ENCODE assay signal across 11 cellular contexts in genomic region chr3:65412591-65412990, GRCh38.
DNase-seq lines count a peak whose midpoint lies in the region; ATAC-seq and TF ChIP-seq lines count a peak whose summit lies in the region.
"Had no signal": no experiment of that assay in that cellular context is flagged by ENCODE, and none has a peak within 500 bp of the region (broad histone marks: within the 10 kb centered on the region; RNA-seq: fewer than 3 reads in every experiment).

No MANE protein-coding gene starts in this region.

- H3K79me2 ChIP-seq in Loucy (ENCODE audit: insufficient read depth, low read length) (no peaks in the 10 kb centered on the region), OCI-LY7 (ENCODE audit: insufficient read depth, low read depth, low read length) (no peaks in the 10 kb centered on the region)

- H2AFZ ChIP-seq in Loucy (ENCODE audit: low read length) = no peak overlapping the region
- H2AFZ ChIP-seq in OCI-LY7 (ENCODE audit: low read length) = no peak overlapping the region

- no peak for TF ChIP-seq POLR2A in adrenal gland (IDR thresholded peaks at IDR 0.05)

- CTCF ChIA-PET in OCI-LY7 (lab: Charles Lee; ENCODE audit: unreplicated experiment) = no interaction called here

- H3K4me3 ChIP-seq in Loucy (ENCODE audit: low read length, poor library complexity, severe bottlenecking) (no peak overlapping the region), adrenal gland (no peak overlapping the region), OCI-LY7 (ENCODE audit: low read depth, low read length, poor library complexity, severe bottlenecking) (no peak overlapping the region)
- H3K4me3 ChIP-seq: BLaER1 treated with 17β-estradiol and CSF1 and Interleukin-3, amounts not matched to agents 10 nM and 100 nM had no signal

- ATAC-seq in left lobe of liver = peak; percentile 96
- ATAC-seq in GM21526 (IDR thresholded peaks at IDR 0.05; ENCODE audit: low FRiP score, unreplicated experiment) = no peak
- ATAC-seq: naive thymus-derived CD4-positive, alpha-beta T cell; Panc1 had no signal

- H3K9me3 ChIP-seq in Loucy (ENCODE audit: insufficient read depth, low read depth, low read length) = no peaks in the 10 kb centered on the region
- H3K9me3 ChIP-seq in adrenal gland (replicated peaks in 1 of 3) = no peaks in the 10 kb centered on the region
- H3K9me3 ChIP-seq in OCI-LY7 (ENCODE audit: low read length) = no peaks in the 10 kb centered on the region
- H3K9me3 ChIP-seq: BLaER1 treated with 17β-estradiol and CSF1 and Interleukin-3, amounts not matched to agents 10 nM and 100 nM had no signal

- H3F3A ChIP-seq in Loucy (ENCODE audit: low read depth) = no peaks in the 10 kb centered on the region

- 52 to 63% (median 58%) methylated on average over 2 of the region's 2 CpGs for WGBS in adrenal gland, 4 donors

- H3K27me3 ChIP-seq in Loucy (ENCODE audit: insufficient read depth, low read length, poor library complexity, severe bottlenecking) (no peaks in the 10 kb centered on the region), adrenal gland (no peaks in the 10 kb centered on the region)
- H3K27me3 ChIP-seq: BLaER1 treated with 17β-estradiol and CSF1 and Interleukin-3, amounts not matched to agents 10 nM and 100 nM had no signal

- H3K9me2 ChIP-seq in Loucy (replicated peaks; ENCODE audit: low read depth, low read length) (no peaks in the 10 kb centered on the region), OCI-LY7 (ENCODE audit: insufficient read depth, low read length) (no peaks in the 10 kb centered on the region)

- no peak overlapping the region for H3K9ac ChIP-seq in Loucy (ENCODE audit: low read depth, low read length, poor library complexity, severe bottlenecking)
- H3K9ac ChIP-seq: BLaER1 treated with 17β-estradiol and CSF1 and Interleukin-3, amounts not matched to agents 10 nM and 100 nM had no signal

- no peaks in the 10 kb centered on the region for H4K20me1 ChIP-seq in Loucy (ENCODE audit: insufficient read depth, low read length, poor library complexity, severe bottlenecking)
- no peaks in the 10 kb centered on the region for H4K20me1 ChIP-seq in OCI-LY7 (ENCODE audit: insufficient read depth, low read length)
- H4K20me1 ChIP-seq: BLaER1 treated with 17β-estradiol and CSF1 and Interleukin-3, amounts not matched to agents 10 nM and 100 nM had no signal

- POLR2A ChIA-PET in OCI-LY7 (lab: Charles Lee) = interaction anchor here (0.9 to 1.1 kb wide), 3 partner anchors 10 to 36 kb away, joined by 3 to 6 read pairs (median 3); no protein-coding TSS in a partner anchor

- DNase-seq in adrenal gland = peak; percentile 15 to 84 (median 30)
- DNase-seq in left lobe of liver (ENCODE audit: low spot score) = peak; percentile 79
- DNase-seq in OCI-LY7 (ENCODE audit: low spot score) = no peak
- DNase-seq in NCI-H2196 treated with DMSO at 0.1 percent for 48 hours (lab: John Stamatoyannopoulos, UW; ENCODE audit: unreplicated experiment) = no peak
- DNase-seq in activated CD4-positive, alpha-beta T cell treated with anti-CD3 and anti-CD28 coated beads for 4 hours = no peak
- DNase-seq: naive thymus-derived CD4-positive, alpha-beta T cell had no signal

- H3K27ac ChIP-seq in 22Rv1 (peak overlapping the region; percentile 12; the same call in 1 of the 2 replicates), adrenal gland (no peak overlapping the region), OCI-LY7 (ENCODE audit: low read depth, low read length, poor library complexity, severe bottlenecking) (no peak overlapping the region)
- H3K27ac ChIP-seq: BLaER1 treated with 17β-estradiol and CSF1 and Interleukin-3, amounts not matched to agents 10 nM and 100 nM had no signal

- intact Hi-C loops in adrenal gland (cut with DNase I) = no loop called here
- intact Hi-C loops in OCI-LY7 (cut with micrococcal nuclease; ENCODE audit: unreplicated experiment) = no loop called here

- TF ChIP-seq CTCF in 22Rv1 (IDR thresholded peaks at IDR 0.05) (peak; percentile 69), Loucy (conservative IDR thresholded peaks at IDR 0.05; ENCODE audit: low read length) (peak; percentile 45), adrenal gland (IDR thresholded peaks at IDR 0.05) (no peak), OCI-LY7 (conservative IDR thresholded peaks at IDR 0.05; ENCODE audit: low read length) (no peak)

- H3K4me1 ChIP-seq in Loucy (ENCODE audit: insufficient read depth, low read length, poor library complexity, severe bottlenecking) (peaks cover 7% of the 10 kb centered on the region), adrenal gland (replicated peaks in 1 of 2) (peaks cover 0 to 35% of the 10 kb centered on the region in 2 donors), OCI-LY7 (ENCODE audit: insufficient read depth, low read length, poor library complexity, severe bottlenecking) (no peaks in the 10 kb centered on the region)

- H3K36me3 ChIP-seq in Loucy (ENCODE audit: insufficient read depth, low read length) (no peaks in the 10 kb centered on the region), adrenal gland (replicated peaks in 1 of 2) (no peaks in the 10 kb centered on the region), OCI-LY7 (ENCODE audit: insufficient read depth, low read length) (no peaks in the 10 kb centered on the region)

- no TSS peak for BruUV-seq in OCI-LY7 (replicated peaks; lab: Mats Ljungman, UMichigan)

- H3K4me2 ChIP-seq in Loucy (ENCODE audit: low read depth, low read length, poor library complexity, severe bottlenecking) = no peak overlapping the region
- no peak overlapping the region for H3K4me2 ChIP-seq in OCI-LY7 (ENCODE audit: low read length)

Comparison
In these comparisons a context has a peak if more than half of its experiments do, and no peak if none do; other contexts are left out.
1. CTCF ChIP-seq: peak in 22Rv1 (single experiment) and Loucy (single experiment); none in adrenal gland (0 of 6) and OCI-LY7 (single experiment).
2. DNase-seq: peak in adrenal gland (7 of 7) and left lobe of liver (single experiment); none in OCI-LY7 (single experiment), NCI-H2196 treated with DMSO at 0.1 percent for 48 hours (single experiment) and activated CD4-positive, alpha-beta T cell treated with anti-CD3 and anti-CD28 coated beads for 4 hours (0 of 2).